In genomic region chr2:85445316-85446295, GRCh38 we compare ENCODE assay signal across 11 cellular contexts. TPM values are rescaled to one million over a fixed set of nuclear protein-coding genes. Genes with fewer than 3 reads are reported as not detected.
A peak's percentile ranks its signal among the peaks of the same experiment; 100 is the strongest.
DNase-seq lines count a peak whose midpoint lies in the region; ATAC-seq and TF ChIP-seq lines count a peak whose summit lies in the region.
"Had no signal": no experiment of that assay in that cellular context is flagged by ENCODE, and none has a peak within 500 bp of the region (broad histone marks: within the 10 kb centered on the region; RNA-seq: fewer than 3 reads in every experiment).

No MANE protein-coding gene starts in this region.

- peak overlapping the region; percentile 72 for H3K9ac ChIP-seq in SK-N-MC (ENCODE audit: insufficient read length)

- POLR2A ChIA-PET in CD8-positive, alpha-beta T cell (lab: Charles Lee) = no interaction called here

- H3K4me3 ChIP-seq in H7 (ENCODE audit: insufficient read depth, low read depth, low read length) (no peak overlapping the region), SK-N-MC (no peak overlapping the region)
- no peak overlapping the region for H3K4me3 ChIP-seq in CD8-positive, alpha-beta T cell (ENCODE audit: low read depth, low read length)
- H3K4me3 ChIP-seq: cardiac muscle cell, prostate gland had no signal

- DNase-seq in H7 (peak; percentile 33), SK-N-MC (ENCODE audit: low read depth, low spot score) (no peak), hepatic stellate cell (ENCODE audit: low spot score) (peak; percentile 72), superior temporal gyrus (ENCODE audit: extremely low spot score) (peak; percentile 26)
- no peak for DNase-seq in CD8-positive, alpha-beta T cell
- DNase-seq in activated naive CD8-positive, alpha-beta T cell treated with anti-CD3 and anti-CD28 coated beads for 36 hours = no peak
- no peak for DNase-seq in activated naive CD4-positive, alpha-beta T cell treated with anti-CD3 and anti-CD28 coated beads for 36 hours
- DNase-seq: NCI-H510A treated with DMSO at 0.1 percent for 48 hours had no signal

- no peaks in the 10 kb centered on the region for H3K27me3 Mint-ChIP-seq in CD8-positive, alpha-beta T cell (ENCODE audit: low read depth)
- H3K27me3 Mint-ChIP-seq in activated naive CD8-positive, alpha-beta T cell treated with anti-CD3 and anti-CD28 coated beads for 36 hours = no peaks in the 10 kb centered on the region
- no peaks in the 10 kb centered on the region for H3K27me3 Mint-ChIP-seq in activated naive CD4-positive, alpha-beta T cell treated with anti-CD3 and anti-CD28 coated beads for 36 hours (ENCODE audit: low read depth)

- H3K4me1 ChIP-seq in CD8-positive, alpha-beta T cell (ENCODE audit: insufficient read depth, low read length) = no peaks in the 10 kb centered on the region

- H3K36me3 ChIP-seq in H7 (replicated peaks; ENCODE audit: control insufficient read depth, insufficient read depth, low read length) = no peaks in the 10 kb centered on the region
- no peaks in the 10 kb centered on the region for H3K36me3 ChIP-seq in SK-N-MC (ENCODE audit: insufficient read depth, low read length)
- no peaks in the 10 kb centered on the region for H3K36me3 ChIP-seq in CD8-positive, alpha-beta T cell (ENCODE audit: insufficient read depth, low read length)
- H3K36me3 ChIP-seq: cardiac muscle cell, prostate gland had no signal

- H3K36me3 Mint-ChIP-seq in CD8-positive, alpha-beta T cell = no peaks in the 10 kb centered on the region
- no peaks in the 10 kb centered on the region for H3K36me3 Mint-ChIP-seq in activated naive CD8-positive, alpha-beta T cell treated with anti-CD3 and anti-CD28 coated beads for 36 hours
- no peaks in the 10 kb centered on the region for H3K36me3 Mint-ChIP-seq in activated naive CD4-positive, alpha-beta T cell treated with anti-CD3 and anti-CD28 coated beads for 36 hours (ENCODE audit: low read depth)

- H3K9me3 ChIP-seq in SK-N-MC (ENCODE audit: low read depth, low read length) = no peaks in the 10 kb centered on the region
- H3K9me3 ChIP-seq in CD8-positive, alpha-beta T cell (ENCODE audit: low read length) = no peaks in the 10 kb centered on the region
- H3K9me3 ChIP-seq: prostate gland had no signal

- H3K9me3 Mint-ChIP-seq in CD8-positive, alpha-beta T cell = no peaks in the 10 kb centered on the region
- no peaks in the 10 kb centered on the region for H3K9me3 Mint-ChIP-seq in activated naive CD8-positive, alpha-beta T cell treated with anti-CD3 and anti-CD28 coated beads for 36 hours
- H3K9me3 Mint-ChIP-seq in activated naive CD4-positive, alpha-beta T cell treated with anti-CD3 and anti-CD28 coated beads for 36 hours = no peaks in the 10 kb centered on the region

- ATAC-seq in CD8-positive, alpha-beta T cell = no peak
- no peak for ATAC-seq in HG02642 (IDR thresholded peaks at IDR 0.05; ENCODE audit: poor library complexity, unreplicated experiment)

- intact Hi-C loops in CD8-positive, alpha-beta T cell (cut with DNase I, micrococcal nuclease) = no loop called here
- intact Hi-C loops in activated naive CD4-positive, alpha-beta T cell treated with anti-CD3 and anti-CD28 coated beads for 36 hours (cut with micrococcal nuclease) = no loop called here

- H3K27me3 ChIP-seq in H7 (ENCODE audit: control insufficient read depth, insufficient read depth, low read length) = no peaks in the 10 kb centered on the region; the same call in 1 of the 2 replicates
- no peaks in the 10 kb centered on the region for H3K27me3 ChIP-seq in CD8-positive, alpha-beta T cell (ENCODE audit: insufficient read depth, low read length)
- H3K27me3 ChIP-seq: cardiac muscle cell had no signal

- H3K27ac Mint-ChIP-seq in CD8-positive, alpha-beta T cell = no peak overlapping the region
- H3K27ac Mint-ChIP-seq in activated naive CD8-positive, alpha-beta T cell treated with anti-CD3 and anti-CD28 coated beads for 36 hours = no peak overlapping the region
- no peak overlapping the region for H3K27ac Mint-ChIP-seq in activated naive CD4-positive, alpha-beta T cell treated with anti-CD3 and anti-CD28 coated beads for 36 hours

- no peak for TF ChIP-seq CTCF in CD8-positive, alpha-beta T cell (IDR thresholded peaks at IDR 0.05)

- H3K27ac ChIP-seq in SK-N-MC = peak overlapping the region; percentile 85
- no peak overlapping the region for H3K27ac ChIP-seq in CD8-positive, alpha-beta T cell (ENCODE audit: low read depth, low read length)
- H3K27ac ChIP-seq: cardiac muscle cell had no signal

- CTCF ChIA-PET in CD8-positive, alpha-beta T cell (lab: Charles Lee) = interaction anchor here (0.6 kb wide), 1 partner anchor 93 kb away, joined by 3 read pairs; the partner anchor contains the start of gene MAT2A
- CTCF ChIA-PET in activated naive CD4-positive, alpha-beta T cell treated with anti-CD3 and anti-CD28 coated beads for 36 hours (lab: Charles Lee) = interaction anchor here (1.9 kb wide), 1 partner anchor 24 kb away, joined by 5 read pairs; no protein-coding TSS in a partner anchor

- no peaks in the 10 kb centered on the region for H3K4me1 Mint-ChIP-seq in CD8-positive, alpha-beta T cell (ENCODE audit: low read depth)
- H3K4me1 Mint-ChIP-seq in activated naive CD8-positive, alpha-beta T cell treated with anti-CD3 and anti-CD28 coated beads for 36 hours = peaks cover 3% of the 10 kb centered on the region
- H3K4me1 Mint-ChIP-seq in activated naive CD4-positive, alpha-beta T cell treated with anti-CD3 and anti-CD28 coated beads for 36 hours (ENCODE audit: low read depth) = no peaks in the 10 kb centered on the region

- no peak overlapping the region for H3K4me3 Mint-ChIP-seq in CD8-positive, alpha-beta T cell
- no peak overlapping the region for H3K4me3 Mint-ChIP-seq in activated naive CD8-positive, alpha-beta T cell treated with anti-CD3 and anti-CD28 coated beads for 36 hours
- H3K4me3 Mint-ChIP-seq in activated naive CD4-positive, alpha-beta T cell treated with anti-CD3 and anti-CD28 coated beads for 36 hours = no peak overlapping the region

RNA-seq across cellular contexts. Expression of gene SH2D6, which starts 27.1 kb away (rescaled TPM):
- total RNA-seq in H7 (2014; rRNA removed; shearing (Covaris generic)) = not detected in 2 replicates
- under 1 TPM; 0.33 to 0.44 TPM for total RNA-seq in CD8-positive, alpha-beta T cell
- total RNA-seq in activated naive CD8-positive, alpha-beta T cell treated with anti-CD3 and anti-CD28 coated beads for 36 hours = 1 to 10 TPM in 1 of 2 experiments, under 1 TPM in 1; 0.74 to 1.2 TPM
- total RNA-seq in activated naive CD4-positive, alpha-beta T cell treated with anti-CD3 and anti-CD28 coated beads for 36 hours = under 1 TPM; 0.40 to 0.88 TPM
- total RNA-seq: cardiac muscle cell had no signal

RNA-seq across cellular contexts. Expression of gene CAPG, which starts 35.4 kb away (rescaled TPM):
- 242 and 268 TPM in 2 replicates for total RNA-seq in H7 (2014; rRNA removed; shearing (Covaris generic))
- total RNA-seq in CD8-positive, alpha-beta T cell = 1 to 10 TPM; 2.4 to 3.6 TPM
- 10 to 100 TPM; 18.1 to 19.8 TPM for total RNA-seq in activated naive CD8-positive, alpha-beta T cell treated with anti-CD3 and anti-CD28 coated beads for 36 hours
- total RNA-seq in activated naive CD4-positive, alpha-beta T cell treated with anti-CD3 and anti-CD28 coated beads for 36 hours = 10 to 100 TPM; 10.2 to 10.7 TPM

Comparison
In these comparisons a context has a peak if more than half of its experiments do, and no peak if none do; other contexts are left out.
1. DNase-seq: peak in H7 (single experiment), hepatic stellate cell (single experiment) and superior temporal gyrus (single experiment); none in SK-N-MC (single experiment), CD8-positive, alpha-beta T cell (0 of 7), activated naive CD8-positive, alpha-beta T cell treated with anti-CD3 and anti-CD28 coated beads for 36 hours (single experiment) and activated naive CD4-positive, alpha-beta T cell treated with anti-CD3 and anti-CD28 coated beads for 36 hours (single experiment).
2. RNA of gene CAPG, which starts 35.4 kb away (total RNA-seq): 242 to 268 TPM in H7; 18.1 to 19.8 TPM in activated naive CD8-positive, alpha-beta T cell treated with anti-CD3 and anti-CD28 coated beads for 36 hours, 10.2 to 10.7 TPM in activated naive CD4-positive, alpha-beta T cell treated with anti-CD3 and anti-CD28 coated beads for 36 hours and 2.4 to 3.6 TPM in CD8-positive, alpha-beta T cell; every median in the first group is over 10 times any median in the second.